10 cellular contexts compared by ENCODE assay signal in the genomic region with DNA sequence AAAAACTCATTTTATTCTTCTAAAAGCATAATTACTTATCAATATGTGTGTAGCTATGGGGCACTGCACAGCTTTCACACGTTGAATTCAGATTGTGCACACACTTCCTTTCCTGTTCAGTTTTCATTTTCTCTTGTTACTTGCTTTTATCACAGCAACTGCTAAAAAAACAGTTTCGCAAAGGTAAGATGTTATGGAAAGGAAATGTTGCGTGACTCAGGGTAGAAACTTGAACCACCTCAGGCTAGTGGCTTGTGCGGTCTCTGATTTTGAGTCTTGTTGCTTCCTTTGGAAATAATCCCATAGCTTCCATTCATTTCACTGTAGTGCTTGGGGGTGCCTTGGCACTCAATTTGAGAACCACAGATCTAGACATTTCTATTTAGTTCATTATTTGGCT.
DNase-seq lines count a peak whose midpoint lies in the region; ATAC-seq and TF ChIP-seq lines count a peak whose summit lies in the region.
"Had no signal": no experiment of that assay in that cellular context is flagged by ENCODE, and none has a peak within 500 bp of the region (broad histone marks: within the 10 kb centered on the region; RNA-seq: fewer than 3 reads in every experiment).

No MANE protein-coding gene starts in this region.

- peak; percentile 18 for DNase-seq in activated CD4-positive, alpha-beta T cell treated with anti-CD3 and anti-CD28 coated beads for 36 hours
- DNase-seq in activated CD4-positive, alpha-beta T cell treated with anti-CD3 and anti-CD28 coated beads, Interleukin-2, amount 50 U/mL, for 4 hours: no peak
- DNase-seq in osteoblast (ENCODE audit: insufficient read length, low spot score, missing footprints) (no peak), heart right ventricle (no peak), posterior cingulate gyrus (no peak), Right ventricle myocardium superior (no peak)
- DNase-seq: 8988T, foreskin fibroblast had no signal

- H3K27ac ChIP-seq in osteoblast (ENCODE audit: low read depth, low read length): peak overlapping the region; percentile 89
- no peak overlapping the region for H3K27ac ChIP-seq in heart right ventricle

- H3K9me3 ChIP-seq in osteoblast (ENCODE audit: low read depth, low read length): no peaks in the 10 kb centered on the region
- H3K9me3 ChIP-seq in heart right ventricle: peaks cover 0 to 3% (median 0%) of the 10 kb centered on the region in 11 donors

- TF ChIP-seq CTCF in osteoblast (IDR thresholded peaks at IDR 0.05; ENCODE audit: extremely low read depth, low read depth, low read length) (no peak), heart right ventricle (IDR thresholded peaks at IDR 0.05) (no peak)

- peak overlapping the region; percentile 69 for H3K4me2 ChIP-seq in osteoblast (ENCODE audit: insufficient read depth, low read length)

- peaks cover 46% of the 10 kb centered on the region for H3K79me2 ChIP-seq in osteoblast (ENCODE audit: insufficient read depth, low read length)

- H3K27me3 ChIP-seq in osteoblast (ENCODE audit: insufficient read depth, low read length) (no peaks in the 10 kb centered on the region), heart right ventricle (no peaks in the 10 kb centered on the region)

- no peak overlapping the region for H3K27ac Mint-ChIP-seq in activated CD4-positive, alpha-beta T cell treated with anti-CD3 and anti-CD28 coated beads for 36 hours
- H3K27ac Mint-ChIP-seq in T-helper 1 cell treated with Interleukin-12 subunit alpha and Interleukin-12 subunit beta and Interleukin-4 antibody, amounts not matched to agents 30 μg/mL and 1 μg/mL, for 36 hours: peak overlapping the region; percentile 8

- H3K27me3 Mint-ChIP-seq in activated CD4-positive, alpha-beta T cell treated with anti-CD3 and anti-CD28 coated beads for 36 hours: peaks cover 12% of the 10 kb centered on the region
- H3K27me3 Mint-ChIP-seq in T-helper 1 cell treated with Interleukin-12 subunit alpha and Interleukin-12 subunit beta and Interleukin-4 antibody, amounts not matched to agents 30 μg/mL and 1 μg/mL, for 36 hours (ENCODE audit: low read depth): no peaks in the 10 kb centered on the region

- H3K36me3 ChIP-seq in osteoblast (ENCODE audit: insufficient read depth, low read length) (no peaks in the 10 kb centered on the region), heart right ventricle (no peaks in the 10 kb centered on the region)

- peaks cover 6% of the 10 kb centered on the region for H3K4me1 Mint-ChIP-seq in activated CD4-positive, alpha-beta T cell treated with anti-CD3 and anti-CD28 coated beads for 36 hours
- H3K4me1 Mint-ChIP-seq in T-helper 1 cell treated with Interleukin-12 subunit alpha and Interleukin-12 subunit beta and Interleukin-4 antibody, amounts not matched to agents 30 μg/mL and 1 μg/mL, for 36 hours (ENCODE audit: low read depth): peaks cover 15% of the 10 kb centered on the region

- CTCF ChIA-PET in activated CD4-positive, alpha-beta T cell treated with anti-CD3 and anti-CD28 coated beads for 36 hours (lab: Charles Lee): interaction anchor here (0.6 to 1.1 kb wide), 2 partner anchors 11 to 511 kb away, joined by 3 read pairs; no protein-coding TSS in a partner anchor

- H3K36me3 Mint-ChIP-seq in activated CD4-positive, alpha-beta T cell treated with anti-CD3 and anti-CD28 coated beads for 36 hours (ENCODE audit: low read depth): no peaks in the 10 kb centered on the region
- peaks cover 2% of the 10 kb centered on the region for H3K36me3 Mint-ChIP-seq in T-helper 1 cell treated with Interleukin-12 subunit alpha and Interleukin-12 subunit beta and Interleukin-4 antibody, amounts not matched to agents 30 μg/mL and 1 μg/mL, for 36 hours (ENCODE audit: low read depth)

- H3K4me3 ChIP-seq in osteoblast (ENCODE audit: insufficient read depth, low read length): no peak overlapping the region
- no peak overlapping the region for H3K4me3 ChIP-seq in heart right ventricle

- H3K4me1 ChIP-seq in osteoblast (ENCODE audit: insufficient read depth, low read length) (peaks cover 47% of the 10 kb centered on the region), heart right ventricle (peaks cover 0 to 24% (median 0%) of the 10 kb centered on the region in 9 donors)

- 81 to 87% methylated on average over 4 of the region's 4 CpGs for WGBS in heart right ventricle, 2 donors

- H3K4me3 Mint-ChIP-seq in activated CD4-positive, alpha-beta T cell treated with anti-CD3 and anti-CD28 coated beads for 36 hours: no peak overlapping the region
- H3K4me3 Mint-ChIP-seq in T-helper 1 cell treated with Interleukin-12 subunit alpha and Interleukin-12 subunit beta and Interleukin-4 antibody, amounts not matched to agents 30 μg/mL and 1 μg/mL, for 36 hours: no peak overlapping the region

- POLR2A ChIA-PET in activated CD4-positive, alpha-beta T cell treated with anti-CD3 and anti-CD28 coated beads for 36 hours (lab: Charles Lee): no interaction called here

- no peaks in the 10 kb centered on the region for H4K20me1 ChIP-seq in osteoblast (ENCODE audit: insufficient read depth, low read length)

- intact Hi-C loops in activated CD4-positive, alpha-beta T cell treated with anti-CD3 and anti-CD28 coated beads for 36 hours (cut with DNase I, micrococcal nuclease): no loop called here
- intact Hi-C loops in heart right ventricle (cut with DNase I): no loop called here
- intact Hi-C loops in posterior cingulate gyrus (cut with DNase I): no loop called here
- intact Hi-C loops in Right ventricle myocardium superior (cut with DNase I): no loop called here

- peak; percentile 57 for ATAC-seq in activated CD4-positive, alpha-beta T cell treated with anti-CD3 and anti-CD28 coated beads for 36 hours
- ATAC-seq in HG02885 (IDR thresholded peaks at IDR 0.05; ENCODE audit: poor library complexity, unreplicated experiment): peak; percentile 75
- ATAC-seq in heart right ventricle: no peak
- ATAC-seq in Right ventricle myocardium superior (ENCODE audit: poor library complexity): no peak

- no peak overlapping the region for H2AFZ ChIP-seq in osteoblast (ENCODE audit: low read length)

- H3K9me3 Mint-ChIP-seq in activated CD4-positive, alpha-beta T cell treated with anti-CD3 and anti-CD28 coated beads for 36 hours (ENCODE audit: low read depth): no peaks in the 10 kb centered on the region
- H3K9me3 Mint-ChIP-seq in T-helper 1 cell treated with Interleukin-12 subunit alpha and Interleukin-12 subunit beta and Interleukin-4 antibody, amounts not matched to agents 30 μg/mL and 1 μg/mL, for 36 hours: no peaks in the 10 kb centered on the region

Comparison
In these comparisons a context has a peak if more than half of its experiments do, and no peak if none do; other contexts are left out.
1. ATAC-seq: peak in activated CD4-positive, alpha-beta T cell treated with anti-CD3 and anti-CD28 coated beads for 36 hours (single experiment) and HG02885 (single experiment); none in heart right ventricle (0 of 8) and Right ventricle myocardium superior (single experiment).